1 cellular context compared by ENCODE assay signal in genomic region chr2:136048886-136049832, GRCh38.
TF ChIP-seq lines count a peak whose summit lies in the region.

No MANE protein-coding gene starts in this region.

TF ChIP-seq in GM23338, 12 proteins besides CTCF, POLR2A, EP300 and RAD21:
- TF ChIP-seq ZNF331 (CRISPR knock-in tag; IDR thresholded peaks at IDR 0.05; ENCODE audit: low read depth) (no peak), NANOG (IDR thresholded peaks at IDR 0.05; ENCODE audit: borderline replicate concordance) (no peak), STAT1 (IDR thresholded peaks at IDR 0.05; ENCODE audit: unreplicated experiment) (no peak)
